6 cellular contexts compared by ENCODE assay signal in the genomic region with DNA sequence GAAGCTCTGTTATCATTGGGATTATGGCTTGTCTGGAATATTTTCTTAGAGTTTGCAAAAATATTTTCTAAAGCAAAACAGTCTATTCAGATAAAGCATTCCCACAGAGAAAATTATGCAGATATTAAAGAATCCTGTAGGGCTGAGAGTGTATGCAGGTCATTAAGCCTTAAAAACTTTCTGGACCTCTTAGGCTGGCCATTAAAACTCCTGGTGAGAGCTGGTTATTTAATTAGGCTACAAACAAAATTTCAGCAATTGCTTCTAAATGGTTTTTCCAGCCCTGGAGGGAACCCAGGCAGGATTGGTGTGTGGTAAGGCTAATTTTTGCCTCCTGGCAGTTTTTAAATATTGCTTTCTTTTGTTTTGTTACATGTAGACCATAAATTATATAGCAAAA.
"Had no signal": no experiment of that assay in that cellular context is flagged by ENCODE, and none has a peak within 500 bp of the region (broad histone marks: within the 10 kb centered on the region; RNA-seq: fewer than 3 reads in every experiment).

No MANE protein-coding gene starts in this region.

- H3K27ac ChIP-seq: HL-60 had no signal

- H3K4me3 ChIP-seq: GM23338 had no signal

- DNase-seq: H9, HCEC 1CT, HFFc6 had no signal

- ATAC-seq: GM23338, HepG2 had no signal
